In the genomic region with DNA sequence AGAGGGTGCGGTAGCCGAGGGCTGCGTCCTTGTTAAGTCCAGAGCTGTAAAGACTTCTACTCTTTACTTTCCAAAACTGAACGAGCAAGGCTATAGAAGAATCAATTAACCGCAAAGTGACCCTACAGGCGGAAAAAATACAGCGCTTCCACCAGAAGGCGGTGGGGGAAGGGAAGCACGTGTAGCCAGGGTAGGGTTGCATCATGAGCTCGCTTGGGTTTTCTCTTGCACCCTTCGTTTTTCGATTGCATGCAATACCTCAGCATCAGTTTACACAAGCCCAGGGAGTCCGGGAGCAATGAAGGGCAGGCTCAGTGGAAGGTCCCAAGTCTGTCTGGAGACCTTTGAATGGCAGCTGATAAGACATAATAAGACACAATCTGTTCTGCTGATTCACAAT, we compare ENCODE assay signal across 1 cellular context.
A peak's percentile ranks its signal among the peaks of the same experiment; 100 is the strongest.
TF ChIP-seq lines count a peak whose summit lies in the region.

No MANE protein-coding gene starts in this region.

TF ChIP-seq in H1, 55 proteins besides CTCF, POLR2A, EP300 and RAD21:
- TF ChIP-seq TBP (IDR thresholded peaks at IDR 0.05; ENCODE audit: low read depth, low read length) = no peak
- no peak; the same call in 1 of the 2 replicates for TF ChIP-seq TAF1 (IDR thresholded peaks at IDR 0.05; ENCODE audit: low read depth, low read length)
- no peak for TF ChIP-seq HDAC2 (IDR thresholded peaks at IDR 0.05; ENCODE audit: borderline replicate concordance in 1 of 2, low read depth in 2 of 2, low read length in 2 of 2)
- TF ChIP-seq, protein P1, sequence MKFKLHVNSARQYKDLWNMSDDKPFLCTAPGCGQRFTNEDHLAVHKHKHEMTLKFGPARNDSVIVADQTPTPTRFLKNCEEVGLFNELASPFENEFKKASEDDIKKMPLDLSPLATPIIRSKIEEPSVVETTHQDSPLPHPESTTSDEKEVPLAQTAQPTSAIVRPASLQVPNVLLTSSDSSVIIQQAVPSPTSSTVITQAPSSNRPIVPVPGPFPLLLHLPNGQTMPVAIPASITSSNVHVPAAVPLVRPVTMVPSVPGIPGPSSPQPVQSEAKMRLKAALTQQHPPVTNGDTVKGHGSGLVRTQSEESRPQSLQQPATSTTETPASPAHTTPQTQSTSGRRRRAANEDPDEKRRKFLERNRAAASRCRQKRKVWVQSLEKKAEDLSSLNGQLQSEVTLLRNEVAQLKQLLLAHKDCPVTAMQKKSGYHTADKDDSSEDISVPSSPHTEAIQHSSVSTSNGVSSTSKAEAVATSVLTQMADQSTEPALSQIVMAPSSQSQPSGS (IDR thresholded peaks at IDR 0.05; ENCODE audit: low read length) = no peak
- TF ChIP-seq SP1 (IDR thresholded peaks at IDR 0.05; ENCODE audit: low read depth, low read length) = peak; percentile 75
- TF ChIP-seq MAX (IDR thresholded peaks at IDR 0.05) = peak; percentile 99
- TF ChIP-seq POLR2AphosphoS5 (IDR thresholded peaks at IDR 0.05; ENCODE audit: low read depth, low read length) = peak; percentile 29; the same call in 1 of the 2 replicates
- 0 out of 2 replicates have a peak, but pooled peaks have one; percentile 28 for TF ChIP-seq ATF3 (IDR thresholded peaks at IDR 0.05; ENCODE audit: insufficient read depth, low read depth, low read length)
- TF ChIP-seq CHD1 (IDR thresholded peaks at IDR 0.05; ENCODE audit: low read depth, low read length) = no peak
- TF ChIP-seq CEBPB (IDR thresholded peaks at IDR 0.05; ENCODE audit: low read depth, low read length) = peak; percentile 91
